In genomic region chr2:79585701-79586428, GRCh38 we compare ENCODE assay signal across 18 cellular contexts.
DNase-seq lines count a peak whose midpoint lies in the region; ATAC-seq, FAIRE-seq and TF ChIP-seq lines count a peak whose summit lies in the region.
"Had no signal": no experiment of that assay in that cellular context is flagged by ENCODE, and none has a peak within 500 bp of the region (broad histone marks: within the 10 kb centered on the region; RNA-seq: fewer than 3 reads in every experiment).

No MANE protein-coding gene starts in this region.

- TF ChIP-seq CTCF in endodermal cell (conservative IDR thresholded peaks at IDR 0.05) (no peak), suprapubic skin (IDR thresholded peaks at IDR 0.05) (no peak)

- no peaks in the 10 kb centered on the region for H3K36me3 Mint-ChIP-seq in endodermal cell (ENCODE audit: low read depth)
- H3K36me3 Mint-ChIP-seq: activated naive CD8-positive, alpha-beta T cell treated with anti-CD3 and anti-CD28 coated beads for 36 hours had no signal

- ATAC-seq in GM21515 (IDR thresholded peaks at IDR 0.05; ENCODE audit: unreplicated experiment) (no peak), GM19467 (IDR thresholded peaks at IDR 0.05; ENCODE audit: unreplicated experiment) (no peak)
- ATAC-seq: K562, lower lobe of right lung had no signal

- 91 to 98% methylated on average over 7 to 11 of the region's 11 CpGs for WGBS in endodermal cell (ENCODE audit: insufficient coverage in 1 of 2, insufficient read length in 1 of 2), 2 experiments
- WGBS in suprapubic skin: 41% methylated on average over 11 of the region's 11 CpGs

- FAIRE-seq in GM19239 (lab: Jason Lieb, UNC): no peak
- FAIRE-seq: endothelial cell of umbilical vein, K562 had no signal

- no peak overlapping the region for H3K9ac ChIP-seq in endodermal cell (ENCODE audit: extremely low read depth, low read length, poor library complexity, severe bottlenecking)

- H3K27me3 ChIP-seq in endodermal cell (ENCODE audit: control insufficient read depth, insufficient read depth, low read length, poor library complexity, severe bottlenecking) (no peaks in the 10 kb centered on the region), suprapubic skin (no peaks in the 10 kb centered on the region)
- H3K27me3 ChIP-seq: hepatocyte, SJCRH30 had no signal

- H3K36me3 ChIP-seq in endodermal cell (ENCODE audit: control insufficient read depth, insufficient read depth, low read length) (no peaks in the 10 kb centered on the region), suprapubic skin (no peaks in the 10 kb centered on the region)
- H3K36me3 ChIP-seq: lower lobe of right lung, SJCRH30 had no signal

- no peaks in the 10 kb centered on the region for H3K27me3 Mint-ChIP-seq in endodermal cell (ENCODE audit: insufficient read depth)
- H3K27me3 Mint-ChIP-seq: activated naive CD8-positive, alpha-beta T cell treated with anti-CD3 and anti-CD28 coated beads for 36 hours; CD4-positive, alpha-beta T cell had no signal

- H3K27ac ChIP-seq in endodermal cell (ENCODE audit: low read depth, low read length) (no peak overlapping the region), suprapubic skin (no peak overlapping the region)
- H3K27ac ChIP-seq: hepatocyte, lower lobe of right lung, SJCRH30 had no signal

- peak; percentile 76 for DNase-seq in H4 (ENCODE audit: low spot score)
- peak; percentile 65 for DNase-seq in OCI-M1 (lab: John Stamatoyannopoulos, UW)
- DNase-seq in endodermal cell: peak; percentile 38
- DNase-seq in renal cortical epithelial cell (ENCODE audit: low read depth): peak; percentile 60
- DNase-seq in GM19239 (ENCODE audit: insufficient read length, low spot score): no peak
- DNase-seq in suprapubic skin (ENCODE audit: low spot score in 2 of 2): no peak
- DNase-seq: activated naive CD8-positive, alpha-beta T cell treated with anti-CD3 and anti-CD28 coated beads for 36 hours; CD4-positive, alpha-beta T cell; cerebellar nuclear complex; lower lobe of right lung; NCI-H187 treated with DMSO at 0.1 percent for 48 hours; NCI-H82; SJCRH30 had no signal

- H3K9me3 Mint-ChIP-seq in endodermal cell: no peaks in the 10 kb centered on the region

- H3K4me3 ChIP-seq in endodermal cell (ENCODE audit: low read length) (no peak overlapping the region), suprapubic skin (no peak overlapping the region)
- H3K4me3 ChIP-seq: hepatocyte, K562, lower lobe of right lung, SJCRH30 had no signal

- H3K4me1 ChIP-seq in endodermal cell (ENCODE audit: control insufficient read depth, insufficient read depth, low read length) (no peaks in the 10 kb centered on the region), suprapubic skin (no peaks in the 10 kb centered on the region)
- H3K4me1 ChIP-seq: lower lobe of right lung, SJCRH30 had no signal

- no peak for TF ChIP-seq POLR2A in suprapubic skin (IDR thresholded peaks at IDR 0.05)

- no peak for TF ChIP-seq EP300 in suprapubic skin (IDR thresholded peaks at IDR 0.05)

- H3K4me3 Mint-ChIP-seq in endodermal cell: no peak overlapping the region
- H3K4me3 Mint-ChIP-seq: activated naive CD8-positive, alpha-beta T cell treated with anti-CD3 and anti-CD28 coated beads for 36 hours; CD4-positive, alpha-beta T cell had no signal

- no peak overlapping the region for H3K27ac Mint-ChIP-seq in endodermal cell
- H3K27ac Mint-ChIP-seq: activated naive CD8-positive, alpha-beta T cell treated with anti-CD3 and anti-CD28 coated beads for 36 hours; CD4-positive, alpha-beta T cell had no signal

- peaks cover 5% of the 10 kb centered on the region for H3K4me1 Mint-ChIP-seq in endodermal cell
- H3K4me1 Mint-ChIP-seq: activated naive CD8-positive, alpha-beta T cell treated with anti-CD3 and anti-CD28 coated beads for 36 hours had no signal

- H3K9me3 ChIP-seq in endodermal cell (ENCODE audit: control insufficient read depth, low read length) (no peaks in the 10 kb centered on the region), suprapubic skin (no peaks in the 10 kb centered on the region)
- H3K9me3 ChIP-seq: lower lobe of right lung, SJCRH30 had no signal

Comparison
In these comparisons a context has a peak if more than half of its experiments do, and no peak if none do; other contexts are left out.
1. DNase-seq: peak in H4 (single experiment), OCI-M1 (single experiment), endodermal cell (single experiment) and renal cortical epithelial cell (single experiment); none in GM19239 (single experiment) and suprapubic skin (0 of 2).